Comparison of ENCODE assay signal across 20 cellular contexts in the genomic region with DNA sequence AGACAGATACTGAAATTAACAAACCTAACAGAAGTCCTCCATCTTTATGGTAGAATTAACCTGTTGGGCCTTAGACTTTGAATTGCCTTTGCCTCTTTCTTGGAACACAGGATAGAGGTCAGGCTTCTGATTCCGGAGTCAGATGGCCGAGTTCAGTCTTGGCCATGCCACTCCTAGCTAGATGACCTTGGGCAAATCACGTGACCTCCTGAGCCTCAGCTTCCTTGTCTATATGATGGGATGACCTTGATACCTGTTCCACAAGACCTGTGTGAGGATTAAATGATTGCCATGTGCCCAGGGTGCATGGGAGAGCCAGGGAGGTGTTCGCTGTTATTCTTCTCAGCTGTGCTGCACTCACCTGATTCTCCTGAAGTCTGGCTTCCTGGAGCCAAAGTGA.
"Had no signal": no experiment of that assay in that cellular context is flagged by ENCODE, and none has a peak within 500 bp of the region (broad histone marks: within the 10 kb centered on the region; RNA-seq: fewer than 3 reads in every experiment).

No MANE protein-coding gene starts in this region.

- H3K27me3 ChIP-seq: gastroesophageal sphincter, left lung, right atrium auricular region, stomach had no signal

- H3K9me3 ChIP-seq: gastroesophageal sphincter, left lung, right atrium auricular region, stomach, thoracic aorta had no signal

- H3K27ac Mint-ChIP-seq: activated naive CD4-positive, alpha-beta T cell treated with anti-CD3 and anti-CD28 coated beads for 36 hours; activated naive CD8-positive, alpha-beta T cell treated with anti-CD3 and anti-CD28 coated beads, Interleukin-2, amount 50 U/mL, for 24 hours had no signal

- H3K4me3 ChIP-seq: gastroesophageal sphincter, left lung, right atrium auricular region, skin epidermis, stomach, thoracic aorta had no signal

- ATAC-seq: activated naive CD8-positive, alpha-beta T cell treated with anti-CD3 and anti-CD28 coated beads, Interleukin-2, amount 50 U/mL, for 24 hours; gastroesophageal sphincter; left lung had no signal

- H3K9me3 Mint-ChIP-seq: activated naive CD4-positive, alpha-beta T cell treated with anti-CD3 and anti-CD28 coated beads for 36 hours; activated naive CD8-positive, alpha-beta T cell treated with anti-CD3 and anti-CD28 coated beads, Interleukin-2, amount 50 U/mL, for 24 hours; activated T-helper 2 cell treated with anti-CD3 and anti-CD28 coated beads, Interferon-gamma antibody, Interleukin-2, Interleukin-4, amounts not matched to agents 10 μg/mL and 5 μg/mL and 100 μg/mL, durations not matched to agents 14 hours and 24 hours and 36 hours; endodermal cell; nephron had no signal

- H3K27ac ChIP-seq: gastroesophageal sphincter, left lung, right atrium auricular region, thoracic aorta had no signal

- H3K27me3 Mint-ChIP-seq: activated naive CD8-positive, alpha-beta T cell treated with anti-CD3 and anti-CD28 coated beads, Interleukin-2, amount 50 U/mL, for 24 hours; progenitor cell of endocrine pancreas had no signal

- H3K36me3 ChIP-seq: thoracic aorta had no signal

- H3K4me3 Mint-ChIP-seq: activated naive CD4-positive, alpha-beta T cell treated with anti-CD3 and anti-CD28 coated beads for 36 hours; activated naive CD8-positive, alpha-beta T cell treated with anti-CD3 and anti-CD28 coated beads, Interleukin-2, amount 50 U/mL, for 24 hours; endodermal cell; nephron had no signal

- DNase-seq: activated CD4-positive, alpha-beta T cell treated with anti-CD3 and anti-CD28 coated beads, Interleukin-2, amount 50 U/mL, for 48 hours; activated naive CD4-positive, alpha-beta T cell treated with anti-CD3 and anti-CD28 coated beads for 36 hours; activated naive CD8-positive, alpha-beta T cell treated with anti-CD3 and anti-CD28 coated beads, Interleukin-2, amount 50 U/mL, for 24 hours; aorta; endodermal cell; erythroblast; islet precursor cell; left lung; mesenchymal stem cell; nucleus accumbens; stimulated activated CD4-positive, alpha-beta T cell treated with anti-CD3 and anti-CD28 coated beads, Interleukin-4, amount 100 ng/mL, for 4 hours; stimulated activated CD8-positive, alpha-beta memory T cell treated with anti-CD3 and anti-CD28 coated beads, Interleukin-4, amount 100 ng/mL, for 48 hours; stomach had no signal
